Comparison of ENCODE assay signal across 8 cellular contexts in genomic region chr6:125301435-125302391, GRCh38. TPM values are rescaled to one million over a fixed set of nuclear protein-coding genes. Genes with fewer than 3 reads are reported as not detected.
A peak's percentile ranks its signal among the peaks of the same experiment; 100 is the strongest.
DNase-seq lines count a peak whose midpoint lies in the region; ATAC-seq, FAIRE-seq and TF ChIP-seq lines count a peak whose summit lies in the region.

A gene with protein sequence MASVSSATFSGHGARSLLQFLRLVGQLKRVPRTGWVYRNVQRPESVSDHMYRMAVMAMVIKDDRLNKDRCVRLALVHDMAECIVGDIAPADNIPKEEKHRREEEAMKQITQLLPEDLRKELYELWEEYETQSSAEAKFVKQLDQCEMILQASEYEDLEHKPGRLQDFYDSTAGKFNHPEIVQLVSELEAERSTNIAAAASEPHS (minus strand): TSS chr6:125301967. CDS start chr6:125301932, 35 bp downstream.

- peak within 1 kb of the TSS; percentile 93 for H3K9ac ChIP-seq in neuronal stem cell (ENCODE audit: low read depth, low read length, poor library complexity)

- peak within 1 kb of the TSS; percentile 25 for H4K8ac ChIP-seq in neuronal stem cell (ENCODE audit: low read depth, low read length)

- H3K4me1 ChIP-seq in neuronal stem cell (ENCODE audit: control insufficient read depth in 2 of 2, insufficient read depth in 1 of 2, low read depth in 1 of 2, low read length in 2 of 2): peaks cover 0 to 1% of the 10 kb centered on the region in 2 donors
- H3K4me1 ChIP-seq in tibial nerve: peaks cover 0 to 37% (median 8%) of the 10 kb centered on the region in 4 donors

- peak; percentile 73 for ATAC-seq in GM19468 (IDR thresholded peaks at IDR 0.05; ENCODE audit: extremely low read depth, unreplicated experiment)

- no peak for FAIRE-seq in frontal cortex (lab: Jason Lieb, UNC)

- H2AK5ac ChIP-seq in neuronal stem cell (ENCODE audit: low read depth, low read length): no peak within 1 kb of the TSS

- WGBS in neuronal stem cell (ENCODE audit: extremely low coverage in 2 of 2, insufficient read length in 2 of 2, insufficient replicate concordance in 1 of 2), 2 donors: no CpG with 5 or more reads among the region's 67 CpGs
- WGBS in tibial nerve, 2 donors: 8 to 12% methylated on average over 22 to 37 of the region's 67 CpGs

- no peak within 1 kb of the TSS for H2BK15ac ChIP-seq in neuronal stem cell (ENCODE audit: low read length)

- DNase-seq in DMS153 (lab: John Stamatoyannopoulos, UW) (peak; percentile 24), HL-60 (ENCODE audit: low read depth in 1 of 2, low spot score in 1 of 2) (peak; percentile 60 to 72), SHP77 (lab: John Stamatoyannopoulos, UW) (peak; percentile 26 to 57), frontal cortex (ENCODE audit: low spot score in 2 of 2) (peak; percentile 63 to 72), neuronal stem cell (ENCODE audit: low spot score) (peak; percentile 72), tibial nerve (ENCODE audit: low spot score in 2 of 2) (peak in 1 of 2 donors; percentile 35)
- DNase-seq in activated naive CD4-positive, alpha-beta T cell treated with Interleukin-2 at 50 U/mL for 16 hours: peak; percentile 57

- peak within 1 kb of the TSS; percentile 74 for H4K91ac ChIP-seq in neuronal stem cell (ENCODE audit: low read depth, low read length, poor library complexity)

- peak within 1 kb of the TSS; percentile 98 for H2AFZ ChIP-seq in neuronal stem cell (ENCODE audit: low read length)

- peak in 1 of 2 donors; percentile 37 for TF ChIP-seq EP300 in tibial nerve (IDR thresholded peaks at IDR 0.05)

- no peak within 1 kb of the TSS for H2BK12ac ChIP-seq in neuronal stem cell (ENCODE audit: low read length)

- H3K79me1 ChIP-seq in neuronal stem cell (ENCODE audit: low read depth, low read length): no peaks in the 10 kb centered on the region

- H3K36me3 ChIP-seq in neuronal stem cell (replicated peaks in 1 of 2; ENCODE audit: control insufficient read depth in 2 of 2, insufficient read depth in 2 of 2, low read length in 2 of 2): peaks cover 10 to 35% of the 10 kb centered on the region in 2 donors
- H3K36me3 ChIP-seq in tibial nerve: peaks cover 0 to 30% (median 0%) of the 10 kb centered on the region in 3 donors

- TF ChIP-seq POLR2A in tibial nerve (IDR thresholded peaks at IDR 0.05): peak in 1 of 2 donors; percentile 25

- no peak within 1 kb of the TSS for H3K4ac ChIP-seq in neuronal stem cell (ENCODE audit: low read length)

- peak within 1 kb of the TSS; percentile 96 for H3K18ac ChIP-seq in neuronal stem cell (ENCODE audit: low read length)

- H3K14ac ChIP-seq in neuronal stem cell (ENCODE audit: low read length): peak within 1 kb of the TSS; percentile 95

- H2BK120ac ChIP-seq in neuronal stem cell (ENCODE audit: low read depth, low read length): no peak within 1 kb of the TSS

- H3K4me2 ChIP-seq in neuronal stem cell (ENCODE audit: insufficient read depth, low read length, poor library complexity, severe bottlenecking): peak within 1 kb of the TSS; percentile 51

- H2BK5ac ChIP-seq in neuronal stem cell (ENCODE audit: low read length): no peak within 1 kb of the TSS

- H3K27me3 ChIP-seq in HL-60 (ENCODE audit: insufficient read depth, poor library complexity, severe bottlenecking) (no peaks in the 10 kb centered on the region), neuronal stem cell (ENCODE audit: control insufficient read depth in 3 of 3, insufficient read depth in 3 of 3, low read depth in 1 of 3, low read length in 3 of 3) (peaks cover 0 to 14% (median 0%) of the 10 kb centered on the region in 3 experiments), tibial nerve (no peaks in the 10 kb centered on the region)

- H3K27ac ChIP-seq in HL-60 (replicated peaks): peak within 1 kb of the TSS; percentile 82
- peak within 1 kb of the TSS; percentile 32 for H3K27ac ChIP-seq in neuronal stem cell (replicated peaks; ENCODE audit: low read length)
- H3K27ac ChIP-seq in tibial nerve: peak within 1 kb of the TSS; percentile 69 to 89 (median 82)

- no peaks in the 10 kb centered on the region for H3K9me3 ChIP-seq in neuronal stem cell (replicated peaks in 1 of 2; ENCODE audit: control insufficient read depth in 2 of 2, insufficient read depth in 1 of 2, low read depth in 1 of 2, low read length in 2 of 2)
- peaks cover 0 to 5% (median 0%) of the 10 kb centered on the region in 4 donors for H3K9me3 ChIP-seq in tibial nerve

- peak within 1 kb of the TSS; percentile 82 for H3K23ac ChIP-seq in neuronal stem cell (ENCODE audit: low read depth, low read length, poor library complexity)

- peak within 1 kb of the TSS; percentile 71 for H3K4me3 ChIP-seq in HL-60 (replicated peaks; ENCODE audit: insufficient read depth, low read length)
- H3K4me3 ChIP-seq in neuronal stem cell (ENCODE audit: low read length in 2 of 2): peak within 1 kb of the TSS; percentile 84
- H3K4me3 ChIP-seq in tibial nerve: peak within 1 kb of the TSS; percentile 53 to 82 (median 68)

- TF ChIP-seq CTCF in HL-60 (IDR thresholded peaks at IDR 0.05; ENCODE audit: insufficient read depth, low read length): no peak
- peak in 1 of 5 experiments; percentile 16 for TF ChIP-seq CTCF in tibial nerve (IDR thresholded peaks at IDR 0.05)

RNA-seq across cellular contexts. Expression of the gene that starts here (rescaled TPM):
- total RNA-seq in frontal cortex: 31.0 TPM
- polyA plus RNA-seq in neuronal stem cell (2013, experiment 1 of 2): 66.0 TPM
- 65.0 TPM for polyA plus RNA-seq in neuronal stem cell (2013, experiment 2 of 2)
- total RNA-seq in tibial nerve: 10 to 100 TPM; 42.6 to 76.6 (median 62.3) TPM

Comparison
In these comparisons a context has a peak if more than half of its experiments do, and no peak if none do; other contexts are left out.
1. H3K27ac ChIP-seq: peak in every context shown above with its lines; median percentile 82 in HL-60; 82 in tibial nerve; 32 in neuronal stem cell.